22 cellular contexts compared by ENCODE assay signal in genomic region chr4:147054241-147054902, GRCh38.
DNase-seq lines count a peak whose midpoint lies in the region; TF ChIP-seq lines count a peak whose summit lies in the region.
"Had no signal": no experiment of that assay in that cellular context is flagged by ENCODE, and none has a peak within 500 bp of the region (broad histone marks: within the 10 kb centered on the region; RNA-seq: fewer than 3 reads in every experiment).

No MANE protein-coding gene starts in this region.

- H3K27me3 Mint-ChIP-seq in CD14-positive monocyte (ENCODE audit: low read depth in 3 of 3): peaks cover 0 to 7% (median 2%) of the 10 kb centered on the region in 3 donors

- H3K4me3 ChIP-seq in fibroblast of pulmonary artery (replicated peaks; ENCODE audit: low read depth, low read length): no peak overlapping the region
- H3K4me3 ChIP-seq: BLaER1 treated with 17β-estradiol and CSF1 and Interleukin-3, amounts not matched to agents 10 nM and 100 nM; SJSA1 had no signal

- peaks cover 9% of the 10 kb centered on the region for H3K4me1 Mint-ChIP-seq in CD14-positive monocyte

- peak overlapping the region; percentile 70; the same call in 1 of the 2 replicates for H3K27ac ChIP-seq in C4-2B
- H3K27ac ChIP-seq: BLaER1 treated with 17β-estradiol and CSF1 and Interleukin-3, amounts not matched to agents 10 nM and 100 nM; KMS-11; SJSA1 had no signal

- no peak overlapping the region for H3K4me3 Mint-ChIP-seq in CD14-positive monocyte

- H3K27ac Mint-ChIP-seq in CD14-positive monocyte: no peak overlapping the region
- H3K27ac Mint-ChIP-seq: CD8-positive, alpha-beta memory T cell had no signal

- peak; percentile 20 for DNase-seq in EH (ENCODE audit: low read depth)
- DNase-seq in amniotic epithelial cell (ENCODE audit: low read depth): peak; percentile 57
- peak; percentile 50 for DNase-seq in fibroblast of pulmonary artery (ENCODE audit: low read depth)
- no peak for DNase-seq in foreskin melanocyte
- DNase-seq in T-helper 2 cell: no peak
- DNase-seq in CD14-positive monocyte (ENCODE audit: low spot score): no peak
- DNase-seq: ACHN; CD8-positive, alpha-beta memory T cell; DMS53; EL; GF-D8; IMR-90; MV-4-11; NCI-H1417 treated with DMSO at 0.1 percent for 48 hours; NCI-H187; NCI-H2107; NCI-H446 treated with DMSO at 0.1 percent for 48 hours; NCI-H748 treated with DMSO at 0.1 percent for 48 hours had no signal

- peaks cover 0 to 5% (median 1%) of the 10 kb centered on the region in 7 donors for H3K9me3 Mint-ChIP-seq in CD14-positive monocyte

- TF ChIP-seq CTCF in C4-2B (conservative IDR thresholded peaks at IDR 0.05): no peak
- TF ChIP-seq CTCF in fibroblast of pulmonary artery (IDR thresholded peaks at IDR 0.05; ENCODE audit: low read length, missing control alignments): no peak
- no peak for TF ChIP-seq CTCF in CD14-positive monocyte (IDR thresholded peaks at IDR 0.05)

- no peaks in the 10 kb centered on the region for H3K36me3 Mint-ChIP-seq in CD14-positive monocyte

- intact Hi-C loops in CD14-positive monocyte (cut with micrococcal nuclease): no loop called here

Comparison
In these comparisons a context has a peak if more than half of its experiments do, and no peak if none do; other contexts are left out.
1. DNase-seq: peak in EH (single experiment), amniotic epithelial cell (single experiment) and fibroblast of pulmonary artery (single experiment); none in foreskin melanocyte (single experiment), T-helper 2 cell (0 of 5) and CD14-positive monocyte (single experiment).